Comparison of ENCODE assay signal across 1 cellular context in genomic region chr4:73051625-73052024, GRCh38.
TF ChIP-seq lines count a peak whose summit lies in the region.

No MANE protein-coding gene starts in this region.

TF ChIP-seq in GM23338, 12 proteins besides CTCF, POLR2A, EP300 and RAD21 (continued from another document):
- no peak for TF ChIP-seq ZNF462 (CRISPR knock-in tag; IDR thresholded peaks at IDR 0.05)
TF ChIP-seq in GM23338: peak in this region for 0.
